27 cellular contexts compared by ENCODE assay signal in the genomic region with DNA sequence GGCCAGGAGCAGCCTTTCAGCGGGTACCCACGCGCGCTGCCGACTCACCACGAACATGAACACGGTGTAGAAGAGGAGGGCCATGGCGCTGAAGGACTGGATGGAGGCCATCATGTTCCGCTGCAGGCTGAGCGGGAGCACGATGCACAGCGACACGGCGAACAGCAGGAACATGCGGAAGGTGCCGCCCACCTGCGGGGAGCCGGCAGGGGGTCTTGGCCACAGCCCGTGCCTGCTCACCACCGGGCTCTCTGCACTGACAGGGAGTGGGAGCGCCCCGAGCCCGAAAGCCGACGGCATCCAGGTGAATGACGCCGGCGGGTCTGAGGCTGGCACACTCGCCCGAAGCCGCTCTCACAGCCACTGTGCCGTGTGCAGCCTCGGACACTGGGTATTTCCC.
"Had no signal": no experiment of that assay in that cellular context is flagged by ENCODE, and none has a peak within 500 bp of the region (broad histone marks: within the 10 kb centered on the region; RNA-seq: fewer than 3 reads in every experiment).

No MANE protein-coding gene starts in this region.

- H3K9me3 ChIP-seq: ascending aorta, body of pancreas, Peyer's patch, SJSA1 had no signal

- H3K4me1 ChIP-seq: SJSA1 had no signal

- DNase-seq: activated CD4-positive, alpha-beta T cell treated with anti-CD3 and anti-CD28 coated beads for 48 hours; activated CD4-positive, alpha-beta T cell treated with anti-CD3 and anti-CD28 coated beads, Interleukin-2, amount 50 U/mL, for 4 hours; activated CD4-positive, CD25-positive, alpha-beta regulatory T cell treated with anti-CD3 and anti-CD28 coated beads, Interleukin-2, amount 50 U/mL, for 72 hours; activated CD8-positive, alpha-beta memory T cell treated with anti-CD3 and anti-CD28 coated beads, Interleukin-2, amount 10 ng/mL, durations not matched to agents 7 days and 5 days; activated effector memory CD4-positive, alpha-beta T cell treated with anti-CD3 and anti-CD28 coated beads, Interleukin-2, amount 50 U/mL, for 16 hours; activated naive CD4-positive, alpha-beta T cell treated with Interleukin-2 at 50 U/mL for 16 hours; activated naive CD8-positive, alpha-beta T cell treated with anti-CD3 and anti-CD28 coated beads, Interleukin-2, amount 50 U/mL, for 24 hours; activated T-cell treated with anti-CD3 and anti-CD28 coated beads, Interleukin-2, amount 50 U/mL, for 24 hours; amniotic stem cell; body of pancreas; central memory CD4-positive, alpha-beta T cell; Kasumi-1; NCI-H1105 treated with DMSO at 0.1 percent for 48 hours; NCI-H1436 treated with DMSO at 0.1 percent for 48 hours; NCI-H187 treated with DMSO at 0.1 percent for 48 hours; NCI-H2081 treated with DMSO at 0.1 percent for 48 hours; NCI-H446; NCI-H524; Peyer's patch; SHP77; T-helper 9 cell had no signal

- ATAC-seq: activated CD8-positive, alpha-beta memory T cell treated with anti-CD3 and anti-CD28 coated beads, Interleukin-2, amount 10 ng/mL, durations not matched to agents 7 days and 5 days; activated naive CD4-positive, alpha-beta T cell treated with anti-CD3 and anti-CD28 coated beads, Interleukin-2, amount 50 U/mL, for 72 hours; activated naive CD8-positive, alpha-beta T cell treated with anti-CD3 and anti-CD28 coated beads, Interleukin-2, amount 50 U/mL, for 24 hours; body of pancreas; SK-N-SH treated with all-trans-retinoic acid at 6 μM for 48 hours; WTC11 had no signal

- H3K27ac ChIP-seq: ascending aorta, body of pancreas, Peyer's patch, SJSA1 had no signal

- H3K4me3 Mint-ChIP-seq: activated CD8-positive, alpha-beta memory T cell treated with anti-CD3 and anti-CD28 coated beads, Interleukin-2, amount 10 ng/mL, durations not matched to agents 7 days and 5 days; activated naive CD8-positive, alpha-beta T cell treated with anti-CD3 and anti-CD28 coated beads, Interleukin-2, amount 50 U/mL, for 24 hours; activated T-cell treated with anti-CD3 and anti-CD28 coated beads, Interleukin-2, amount 50 U/mL, for 24 hours; T-helper 1 cell treated with Interleukin-12 subunit alpha and Interleukin-12 subunit beta and Interleukin-4 antibody, amounts not matched to agents 30 μg/mL and 1 μg/mL, for 36 hours; WTC11 had no signal

- H3K4me3 ChIP-seq: ascending aorta, body of pancreas, Peyer's patch, SJSA1 had no signal

- H3K27me3 Mint-ChIP-seq: activated CD8-positive, alpha-beta memory T cell treated with anti-CD3 and anti-CD28 coated beads, Interleukin-2, amount 10 ng/mL, durations not matched to agents 7 days and 5 days; activated naive CD8-positive, alpha-beta T cell treated with anti-CD3 and anti-CD28 coated beads, Interleukin-2, amount 50 U/mL, for 24 hours; activated T-cell treated with anti-CD3 and anti-CD28 coated beads, Interleukin-2, amount 50 U/mL, for 24 hours had no signal

- H3K9me3 Mint-ChIP-seq: activated naive CD4-positive, alpha-beta T cell treated with anti-CD3 and anti-CD28 coated beads, Interleukin-2, amount 50 U/mL, for 72 hours; activated naive CD8-positive, alpha-beta T cell treated with anti-CD3 and anti-CD28 coated beads, Interleukin-2, amount 50 U/mL, for 24 hours; activated T-cell treated with anti-CD3 and anti-CD28 coated beads, Interleukin-2, amount 50 U/mL, for 24 hours; T-helper 1 cell treated with Interleukin-12 subunit alpha and Interleukin-12 subunit beta and Interleukin-4 antibody, amounts not matched to agents 30 μg/mL and 1 μg/mL, for 36 hours; WTC11 had no signal

- H3K27me3 ChIP-seq: ascending aorta, body of pancreas, Peyer's patch, SJSA1 had no signal

- H3K27ac Mint-ChIP-seq: activated CD8-positive, alpha-beta memory T cell treated with anti-CD3 and anti-CD28 coated beads, Interleukin-2, amount 10 ng/mL, durations not matched to agents 7 days and 5 days; activated naive CD4-positive, alpha-beta T cell treated with anti-CD3 and anti-CD28 coated beads, Interleukin-2, amount 50 U/mL, for 72 hours; activated naive CD8-positive, alpha-beta T cell treated with anti-CD3 and anti-CD28 coated beads, Interleukin-2, amount 50 U/mL, for 24 hours; activated T-cell treated with anti-CD3 and anti-CD28 coated beads, Interleukin-2, amount 50 U/mL, for 24 hours; T-helper 1 cell treated with Interleukin-12 subunit alpha and Interleukin-12 subunit beta and Interleukin-4 antibody, amounts not matched to agents 30 μg/mL and 1 μg/mL, for 36 hours; WTC11 had no signal
